8 cellular contexts compared by ENCODE assay signal in the genomic region with DNA sequence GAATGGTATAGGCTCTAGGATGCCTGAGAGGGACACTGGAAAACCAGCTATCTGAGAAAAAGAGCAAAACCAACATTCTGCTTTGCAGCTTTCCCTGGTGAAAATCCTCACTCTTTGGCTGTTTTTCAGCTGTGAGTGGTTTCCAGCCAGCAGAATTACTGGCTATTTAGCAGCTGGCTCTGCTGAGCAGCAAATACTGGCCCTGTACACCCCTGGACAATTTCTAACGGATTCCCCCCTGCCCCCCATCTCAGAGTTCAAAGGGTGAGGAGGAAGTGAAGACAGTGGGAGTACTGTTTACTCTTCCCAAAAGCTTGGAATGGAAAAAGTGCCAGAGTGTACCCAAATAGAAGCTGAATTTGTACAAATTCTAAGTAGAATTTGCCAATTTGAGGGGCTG.
"Had no signal": no experiment of that assay in that cellular context is flagged by ENCODE, and none has a peak within 500 bp of the region (broad histone marks: within the 10 kb centered on the region; RNA-seq: fewer than 3 reads in every experiment).

No MANE protein-coding gene starts in this region.

- H3K27ac Mint-ChIP-seq: HFFc6 had no signal

- H3K9ac ChIP-seq: GM23248 had no signal

- ATAC-seq: HCT116 had no signal

- H3K27ac ChIP-seq: GM23248, HL-60 had no signal

- H3K4me3 Mint-ChIP-seq: HFFc6 had no signal

- H3K4me3 ChIP-seq: GM23248, HAP-1 had no signal

- H2AFZ ChIP-seq: GM23248 had no signal

- H3K9me3 Mint-ChIP-seq: HFFc6 had no signal

- H3K9me3 ChIP-seq: HAP-1 had no signal

- DNase-seq: GM23248, GOT3, H7, HFFc6, IMR-90 had no signal

- H3K4me1 ChIP-seq: HAP-1 had no signal

- H3K36me3 ChIP-seq: HAP-1 had no signal
